ENCODE assay signal across 17 cellular contexts in the genomic region with DNA sequence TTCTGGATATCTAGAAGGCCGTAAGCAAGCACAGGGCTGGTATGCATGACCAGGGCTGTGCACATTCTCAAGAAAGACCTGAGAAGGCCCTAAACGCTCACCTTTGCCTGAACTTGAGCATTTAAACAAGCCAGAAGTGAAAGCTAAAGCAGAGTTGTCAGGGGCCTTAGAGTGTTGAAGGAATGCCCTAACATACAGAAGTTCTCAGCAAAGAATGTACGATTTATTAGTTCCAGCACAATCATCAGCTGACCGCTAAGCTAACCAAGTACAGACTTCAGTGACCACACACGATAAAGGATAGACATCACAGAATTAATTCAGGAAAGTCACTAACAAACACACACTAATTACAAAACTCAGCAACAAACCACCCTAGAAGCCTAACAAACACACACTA. TPM values are rescaled to one million over a fixed set of nuclear protein-coding genes. Genes with fewer than 3 reads are reported as not detected.
DNase-seq lines count a peak whose midpoint lies in the region; ATAC-seq and TF ChIP-seq lines count a peak whose summit lies in the region.
"Had no signal": no experiment of that assay in that cellular context is flagged by ENCODE, and none has a peak within 500 bp of the region (broad histone marks: within the 10 kb centered on the region; RNA-seq: fewer than 3 reads in every experiment).

No MANE protein-coding gene starts in this region.

- no peak; the same call in 1 of the 2 replicates for ATAC-seq in Panc1
- no peak for ATAC-seq in natural killer cell treated with Interleukin-12 subunit alpha and Interleukin-12 subunit beta and Interleukin-15 and Interleukin-18, amount 100 ng/mL, for 72 hours
- ATAC-seq: stimulated activated naive B cell treated with anti-CD40 and anti-IgM and Interleukin-4, amounts not matched to agents 10 μg/mL and 1 μg/mL and 100 μg/mL, for 72 hours had no signal

- H3K27ac ChIP-seq in Panc1 (ENCODE audit: low read length): 0 out of 2 replicates have a peak overlapping the region, but pooled peaks have one; percentile 1
- H3K27ac ChIP-seq: lower lobe of right lung had no signal

- DNase-seq in AG20443 (ENCODE audit: low spot score): peak; percentile 43
- DNase-seq in Panc1 (ENCODE audit: low read depth, low spot score): no peak
- DNase-seq in fibroblast of pulmonary artery (ENCODE audit: low read depth): peak; percentile 21
- DNase-seq in retinal pigment epithelial cell (ENCODE audit: low read depth): peak; percentile 83
- DNase-seq in natural killer cell treated with Interleukin-12 subunit alpha and Interleukin-12 subunit beta and Interleukin-15 and Interleukin-18, amount 100 ng/mL, for 72 hours (ENCODE audit: low spot score): no peak
- no peak for DNase-seq in NCI-H1436 (lab: John Stamatoyannopoulos, UW)
- no peak for DNase-seq in activated CD4-positive, alpha-beta T cell treated with anti-CD3 and anti-CD28 coated beads for 48 hours
- no peak for DNase-seq in HEK293T (ENCODE audit: extremely low spot score)
- DNase-seq: activated CD4-positive, alpha-beta T cell treated with anti-CD3 and anti-CD28 coated beads for 1 hour; activated CD8-positive, alpha-beta memory T cell treated with anti-CD3 and anti-CD28 coated beads, Interleukin-2, amount 50 U/mL, for 4 hours; activated naive CD4-positive, alpha-beta T cell treated with Interleukin-2 at 50 U/mL for 16 hours; lower lobe of right lung; naive B cell; NCI-H510A; Right ventricle myocardium superior; stimulated activated CD4-positive, alpha-beta T cell treated with anti-CD3 and anti-CD28 coated beads, Interleukin-12 subunit alpha, Interleukin-12 subunit beta, amount 100 ng/mL, for 4 hours; stimulated activated naive B cell treated with anti-CD40 and anti-IgM and Interleukin-4, amounts not matched to agents 10 μg/mL and 1 μg/mL and 100 μg/mL, for 72 hours had no signal

- 0 out of 2 replicates have a peak, but pooled peaks cover 4% of the 10 kb centered on the region for H3K4me1 ChIP-seq in Panc1 (ENCODE audit: control insufficient read depth, insufficient read depth, low read length)
- H3K4me1 ChIP-seq: lower lobe of right lung had no signal

- H3K36me3 ChIP-seq in Panc1 (ENCODE audit: control insufficient read depth, insufficient read depth, low read length): peaks cover 37% of the 10 kb centered on the region

- H3K9me3 Mint-ChIP-seq in natural killer cell treated with Interleukin-12 subunit alpha and Interleukin-12 subunit beta and Interleukin-15 and Interleukin-18, amount 100 ng/mL, for 72 hours: no peaks in the 10 kb centered on the region
- H3K9me3 Mint-ChIP-seq: naive B cell; stimulated activated naive B cell treated with anti-CD40 and anti-IgM and Interleukin-4, amounts not matched to agents 10 μg/mL and 1 μg/mL and 100 μg/mL, for 72 hours had no signal

- POLR2A ChIA-PET in Panc1 (lab: Charles Lee) (interaction anchor here (0.6 to 1.0 kb wide), 2 partner anchors 10 to 12 kb away, joined by 3 to 5 read pairs; no protein-coding TSS in a partner anchor), HEK293T (lab: Yijun Ruan, JAX) (no interaction called here)

- no peaks in the 10 kb centered on the region for H3K27me3 ChIP-seq in Panc1 (ENCODE audit: control insufficient read depth, insufficient read depth, low read length)

- in situ Hi-C loops in Panc1 (cut with HindIII; ENCODE audit: low pct_unique_long_range_greater_than_20kb, low sequenced_read_pairs): no loop called here

- H3K27me3 Mint-ChIP-seq in natural killer cell treated with Interleukin-12 subunit alpha and Interleukin-12 subunit beta and Interleukin-15 and Interleukin-18, amount 100 ng/mL, for 72 hours: no peaks in the 10 kb centered on the region
- H3K27me3 Mint-ChIP-seq: naive B cell; stimulated activated naive B cell treated with anti-CD40 and anti-IgM and Interleukin-4, amounts not matched to agents 10 μg/mL and 1 μg/mL and 100 μg/mL, for 72 hours had no signal

- no TSS peak for BruUV-seq in Panc1 (replicated peaks; lab: Mats Ljungman, UMichigan)

- CTCF ChIA-PET in Panc1 (lab: Charles Lee): no interaction called here
- CTCF ChIA-PET in HEK293T (lab: Yijun Ruan, JAX): no interaction called here

- no peak overlapping the region for H3K4me3 Mint-ChIP-seq in natural killer cell treated with Interleukin-12 subunit alpha and Interleukin-12 subunit beta and Interleukin-15 and Interleukin-18, amount 100 ng/mL, for 72 hours
- H3K4me3 Mint-ChIP-seq: naive B cell; stimulated activated naive B cell treated with anti-CD40 and anti-IgM and Interleukin-4, amounts not matched to agents 10 μg/mL and 1 μg/mL and 100 μg/mL, for 72 hours had no signal

- no peak overlapping the region for H3K27ac Mint-ChIP-seq in natural killer cell treated with Interleukin-12 subunit alpha and Interleukin-12 subunit beta and Interleukin-15 and Interleukin-18, amount 100 ng/mL, for 72 hours
- H3K27ac Mint-ChIP-seq: stimulated activated naive B cell treated with anti-CD40 and anti-IgM and Interleukin-4, amounts not matched to agents 10 μg/mL and 1 μg/mL and 100 μg/mL, for 72 hours had no signal

- H3K4me1 Mint-ChIP-seq in natural killer cell treated with Interleukin-12 subunit alpha and Interleukin-12 subunit beta and Interleukin-15 and Interleukin-18, amount 100 ng/mL, for 72 hours (ENCODE audit: low read depth in 2 of 2): peaks cover 8 to 17% of the 10 kb centered on the region in 2 donors

- TF ChIP-seq CTCF in Panc1 (IDR thresholded peaks at IDR 0.05) (no peak), fibroblast of pulmonary artery (IDR thresholded peaks at IDR 0.05; ENCODE audit: low read length, missing control alignments) (no peak), retinal pigment epithelial cell (conservative IDR thresholded peaks at IDR 0.05; ENCODE audit: low read depth, low read length) (no peak)

- intact Hi-C loops in Panc1 (cut with micrococcal nuclease; ENCODE audit: unreplicated experiment): no loop called here

- H3K9me3 ChIP-seq in Panc1 (ENCODE audit: control insufficient read depth, insufficient read depth, low read depth, low read length): no peaks in the 10 kb centered on the region
- H3K9me3 ChIP-seq: lower lobe of right lung had no signal

- H3K36me3 Mint-ChIP-seq in natural killer cell treated with Interleukin-12 subunit alpha and Interleukin-12 subunit beta and Interleukin-15 and Interleukin-18, amount 100 ng/mL, for 72 hours: no peaks in the 10 kb centered on the region
- H3K36me3 Mint-ChIP-seq: naive B cell had no signal

- no peak overlapping the region for H3K4me3 ChIP-seq in Panc1 (ENCODE audit: low read depth in 2 of 2, low read length in 2 of 2)
- no peak overlapping the region for H3K4me3 ChIP-seq in fibroblast of pulmonary artery (replicated peaks; ENCODE audit: low read depth, low read length)
- no peak overlapping the region for H3K4me3 ChIP-seq in retinal pigment epithelial cell (ENCODE audit: low read length)
- H3K4me3 ChIP-seq: lower lobe of right lung had no signal

TF ChIP-seq in HEK293T, 16 proteins besides CTCF, POLR2A, EP300 and RAD21:
- TF ChIP-seq NFRKB (IDR thresholded peaks at IDR 0.05): no peak
- TF ChIP-seq L3MBTL2 (conservative IDR thresholded peaks at IDR 0.05): no peak
- TF ChIP-seq ZNF384 (IDR thresholded peaks at IDR 0.05): no peak
- no peak for TF ChIP-seq LEF1 (IDR thresholded peaks at IDR 0.05; ENCODE audit: borderline replicate concordance)
- no peak for TF ChIP-seq SP1 (IDR thresholded peaks at IDR 0.05)
- no peak for TF ChIP-seq ARNT (IDR thresholded peaks at IDR 0.05)
- TF ChIP-seq SUZ12 (IDR thresholded peaks at IDR 0.05): no peak
- TF ChIP-seq TARDBP (IDR thresholded peaks at IDR 0.05): no peak
- no peak for TF ChIP-seq FOXA1 (IDR thresholded peaks at IDR 0.05)
- TF ChIP-seq FOXK2 (IDR thresholded peaks at IDR 0.05): no peak
- TF ChIP-seq HDGF (IDR thresholded peaks at IDR 0.05; ENCODE audit: borderline replicate concordance): no peak
- no peak for TF ChIP-seq ELF4 (IDR thresholded peaks at IDR 0.05)
- TF ChIP-seq, protein P1, sequence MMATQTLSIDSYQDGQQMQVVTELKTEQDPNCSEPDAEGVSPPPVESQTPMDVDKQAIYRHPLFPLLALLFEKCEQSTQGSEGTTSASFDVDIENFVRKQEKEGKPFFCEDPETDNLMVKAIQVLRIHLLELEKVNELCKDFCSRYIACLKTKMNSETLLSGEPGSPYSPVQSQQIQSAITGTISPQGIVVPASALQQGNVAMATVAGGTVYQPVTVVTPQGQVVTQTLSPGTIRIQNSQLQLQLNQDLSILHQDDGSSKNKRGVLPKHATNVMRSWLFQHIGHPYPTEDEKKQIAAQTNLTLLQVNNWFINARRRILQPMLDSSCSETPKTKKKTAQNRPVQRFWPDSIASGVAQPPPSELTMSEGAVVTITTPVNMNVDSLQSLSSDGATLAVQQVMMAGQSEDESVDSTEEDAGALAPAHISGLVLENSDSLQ (IDR thresholded peaks at IDR 0.05): no peak
- TF ChIP-seq CTBP1 (IDR thresholded peaks at IDR 0.05; ENCODE audit: borderline replicate concordance): no peak
- no peak for TF ChIP-seq BHLHE40 (IDR thresholded peaks at IDR 0.05; ENCODE audit: borderline replicate concordance)
- TF ChIP-seq FOXM1 (IDR thresholded peaks at IDR 0.05; ENCODE audit: borderline replicate concordance): no peak

RNA-seq across cellular contexts. Expression of a gene that starts 8.7 kb away (rescaled TPM):
- 106 TPM for total RNA-seq in Panc1 (2021; ENCODE audit: unreplicated experiment)
- 38.6 TPM for polyA plus RNA-seq in Panc1 (2012; ENCODE audit: insufficient read length)
- 10 to 100 TPM; 17.8 to 19.2 TPM for total RNA-seq in natural killer cell treated with Interleukin-12 subunit alpha and Interleukin-12 subunit beta and Interleukin-15 and Interleukin-18, amount 100 ng/mL, for 72 hours

RNA-seq across cellular contexts. Expression of a gene that starts 51.8 kb away (rescaled TPM):
- 68.0 TPM for total RNA-seq in Panc1 (2021; ENCODE audit: unreplicated experiment)
- 62.2 TPM for polyA plus RNA-seq in Panc1 (2012; ENCODE audit: insufficient read length)
- total RNA-seq in natural killer cell treated with Interleukin-12 subunit alpha and Interleukin-12 subunit beta and Interleukin-15 and Interleukin-18, amount 100 ng/mL, for 72 hours: 10 to 100 TPM; 15.1 to 27.8 TPM

Comparison
In these comparisons a context has a peak if more than half of its experiments do, and no peak if none do; other contexts are left out.
1. DNase-seq: peak in AG20443 (single experiment), fibroblast of pulmonary artery (single experiment) and retinal pigment epithelial cell (single experiment); none in Panc1 (single experiment), natural killer cell treated with Interleukin-12 subunit alpha and Interleukin-12 subunit beta and Interleukin-15 and Interleukin-18, amount 100 ng/mL, for 72 hours (single experiment), NCI-H1436 (single experiment), activated CD4-positive, alpha-beta T cell treated with anti-CD3 and anti-CD28 coated beads for 48 hours (single experiment) and HEK293T (single experiment).